7 cellular contexts compared by ENCODE assay signal in genomic region chr11:67761211-67761610, GRCh38.
A peak's percentile ranks its signal among the peaks of the same experiment; 100 is the strongest.
DNase-seq lines count a peak whose midpoint lies in the region; TF ChIP-seq lines count a peak whose summit lies in the region.
"Not testable (repeated sequence)": the region's sequence is repeated elsewhere in the genome, so short reads cannot be mapped to it uniquely, and the experiment has no call there.

No MANE protein-coding gene starts in this region.

- not testable (repeated sequence) for H3K9me3 Mint-ChIP-seq in endodermal cell, nephron progenitor cell, type B pancreatic cell

- TF ChIP-seq CTCF in WERI-Rb-1 (IDR thresholded peaks at IDR 0.05; ENCODE audit: low read depth, low read length); endodermal cell (conservative IDR thresholded peaks at IDR 0.05); nephron progenitor cell (IDR thresholded peaks at IDR 0.05); type B pancreatic cell (conservative IDR thresholded peaks at IDR 0.05): not testable (repeated sequence)

- H3K36me3 ChIP-seq in HUES6 (ENCODE audit: control insufficient read depth, insufficient read depth, low read length); WERI-Rb-1: not testable (repeated sequence)
- peaks cover 13% of the 10 kb centered on the region for H3K36me3 ChIP-seq in endodermal cell (ENCODE audit: control insufficient read depth, insufficient read depth, low read length)

- H3K27me3 ChIP-seq in HUES6 (ENCODE audit: control insufficient read depth, insufficient read depth, low read length); WERI-Rb-1 (ENCODE audit: insufficient read depth, low read depth, severe bottlenecking); endodermal cell (ENCODE audit: control insufficient read depth, insufficient read depth, low read length, poor library complexity, severe bottlenecking): not testable (repeated sequence)

- H3K27ac ChIP-seq in HUES6 (ENCODE audit: low read depth, low read length); WERI-Rb-1; endodermal cell (ENCODE audit: low read depth, low read length): not testable (repeated sequence)

- not testable (repeated sequence) for H3K4me3 ChIP-seq in HUES6 (ENCODE audit: low read depth, low read length); WERI-Rb-1 (ENCODE audit: low read depth, low read length)
- H3K4me3 ChIP-seq in endodermal cell (ENCODE audit: low read length) = peak overlapping the region; percentile 82

- DNase-seq in NCI-H524 (lab: John Stamatoyannopoulos, UW) (peak; percentile 5 to 38), OCI-M1 (lab: John Stamatoyannopoulos, UW) (peak; percentile 24), WERI-Rb-1 (peak; percentile 85), endodermal cell (peak; percentile 69)
- DNase-seq in nephron progenitor cell; type B pancreatic cell (ENCODE audit: extremely low spot score, unreplicated experiment): not testable (repeated sequence)

- WGBS in endodermal cell (ENCODE audit: insufficient coverage in 1 of 2, insufficient read length in 1 of 2), 2 experiments = 10 to 17% methylated on average over 1 to 7 of the region's 7 CpGs

- H3K36me3 Mint-ChIP-seq in endodermal cell (ENCODE audit: low read depth) = peaks cover 30% of the 10 kb centered on the region
- not testable (repeated sequence) for H3K36me3 Mint-ChIP-seq in nephron progenitor cell (ENCODE audit: low read depth); type B pancreatic cell

- not testable (repeated sequence) for H3K9me3 ChIP-seq in HUES6 (ENCODE audit: control insufficient read depth, insufficient read depth, low read depth, low read length); WERI-Rb-1 (ENCODE audit: severe bottlenecking); endodermal cell (ENCODE audit: control insufficient read depth, low read length)

- not testable (repeated sequence) for H3K27ac Mint-ChIP-seq in endodermal cell
- H3K27ac Mint-ChIP-seq in nephron progenitor cell (peak overlapping the region; percentile 20), type B pancreatic cell (peak overlapping the region; percentile 20)

- not testable (repeated sequence) for H3K27me3 Mint-ChIP-seq in endodermal cell (ENCODE audit: insufficient read depth)
- H3K27me3 Mint-ChIP-seq in nephron progenitor cell (ENCODE audit: low read depth, poor library complexity) (peaks cover 10% of the 10 kb centered on the region), type B pancreatic cell (peaks cover 13% of the 10 kb centered on the region)

- peaks cover 28% of the 10 kb centered on the region for H3K4me1 ChIP-seq in HUES6 (ENCODE audit: control insufficient read depth, insufficient read depth, low read length)
- peaks cover 14% of the 10 kb centered on the region for H3K4me1 ChIP-seq in endodermal cell (ENCODE audit: control insufficient read depth, insufficient read depth, low read length)

- H3K4me1 Mint-ChIP-seq in endodermal cell (peaks cover 32% of the 10 kb centered on the region), nephron progenitor cell (peaks cover 45% of the 10 kb centered on the region), type B pancreatic cell (ENCODE audit: unreplicated experiment) (peaks cover 19% of the 10 kb centered on the region)

- H3K4me3 Mint-ChIP-seq in endodermal cell, nephron progenitor cell: not testable (repeated sequence)
- peak overlapping the region; percentile 4 for H3K4me3 Mint-ChIP-seq in type B pancreatic cell

- H3K9ac ChIP-seq in HUES6 (ENCODE audit: low read length) = peak overlapping the region; percentile 33
- peak overlapping the region; percentile 76 for H3K9ac ChIP-seq in endodermal cell (ENCODE audit: extremely low read depth, low read length, poor library complexity, severe bottlenecking)
